Comparison of ENCODE assay signal across 8 cellular contexts in the genomic region with DNA sequence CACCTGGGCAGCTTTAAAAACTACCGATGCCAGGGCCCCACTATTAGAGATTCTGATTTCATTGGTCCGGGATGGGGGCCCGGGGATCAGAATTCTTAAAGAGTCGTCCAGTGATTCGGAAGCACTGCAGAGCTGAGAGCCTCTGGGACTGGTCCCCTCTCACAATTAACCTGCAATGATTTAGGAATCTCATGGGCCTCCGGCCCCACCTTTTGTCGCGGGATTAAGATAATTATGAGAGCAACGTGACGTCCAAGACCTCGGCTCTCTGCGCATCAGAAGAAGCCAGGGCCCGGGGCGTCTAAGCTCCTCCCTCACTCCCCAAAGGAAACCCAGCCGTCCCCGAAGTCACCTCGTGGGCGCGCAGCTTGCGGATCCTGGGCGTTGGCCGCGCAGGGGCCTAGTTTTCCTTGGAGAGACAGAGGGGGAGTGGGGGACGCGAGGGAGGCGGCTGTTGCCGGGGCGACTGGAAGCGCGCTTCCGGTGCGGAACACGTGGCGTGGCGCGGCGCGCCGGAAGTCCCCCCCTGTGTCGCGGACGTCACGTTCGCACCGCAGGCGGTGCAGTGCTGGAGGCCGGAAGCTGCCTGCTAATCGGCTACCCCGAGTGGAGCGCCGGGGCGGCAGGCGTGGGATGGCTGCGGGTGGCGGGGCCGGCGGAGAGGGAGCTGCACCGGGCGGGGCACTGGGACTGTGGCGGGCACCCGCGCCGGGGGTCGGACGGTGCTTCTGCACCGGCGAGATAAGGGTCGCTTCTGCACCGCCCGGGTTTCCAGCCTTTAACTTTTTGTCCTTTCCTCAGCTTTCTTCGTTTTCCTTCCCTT. TPM values are rescaled to one million over a fixed set of nuclear protein-coding genes. Genes with fewer than 3 reads are reported as not detected.
A peak's percentile ranks its signal among the peaks of the same experiment; 100 is the strongest.
DNase-seq lines count a peak whose midpoint lies in the region; TF ChIP-seq lines count a peak whose summit lies in the region.

A gene with protein sequence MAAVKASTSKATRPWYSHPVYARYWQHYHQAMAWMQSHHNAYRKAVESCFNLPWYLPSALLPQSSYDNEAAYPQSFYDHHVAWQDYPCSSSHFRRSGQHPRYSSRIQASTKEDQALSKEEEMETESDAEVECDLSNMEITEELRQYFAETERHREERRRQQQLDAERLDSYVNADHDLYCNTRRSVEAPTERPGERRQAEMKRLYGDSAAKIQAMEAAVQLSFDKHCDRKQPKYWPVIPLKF (minus strand): TSS at position 468 of the 823 bp plus-strand sequence. CDS start 8,414 bp downstream, outside the sequence.

- H3K4me3 Mint-ChIP-seq in neural crest cell: peak within 1 kb of the TSS; percentile 89

- peaks cover 43% of the 10 kb centered on the region for H3K4me1 Mint-ChIP-seq in neural crest cell

- H3K4me1 ChIP-seq in stomach smooth muscle (ENCODE audit: control insufficient read depth, insufficient read depth, low read length): no peaks in the 10 kb centered on the region

- no peaks in the 10 kb centered on the region for H3K27me3 Mint-ChIP-seq in neural crest cell (ENCODE audit: low read depth)

- H3K36me3 Mint-ChIP-seq in neural crest cell (ENCODE audit: low read depth): no peaks in the 10 kb centered on the region

- DNase-seq in EH (ENCODE audit: low read depth): peak; percentile 90
- peak; percentile 91 for DNase-seq in GOT3 (lab: John Stamatoyannopoulos, UW)
- peak; percentile 81 for DNase-seq in LoVo (ENCODE audit: low spot score)
- DNase-seq in SHP77 (lab: John Stamatoyannopoulos, UW): peak; percentile 76 to 80
- peak; percentile 93 for DNase-seq in activated gamma-delta T cell (lab: John Stamatoyannopoulos, UW)
- DNase-seq in foreskin fibroblast: peak; percentile 94 to 96
- peak; percentile 66 for DNase-seq in neural crest cell (ENCODE audit: low read depth, low spot score)

- H3K27ac ChIP-seq in stomach smooth muscle (ENCODE audit: low read length): peak within 1 kb of the TSS; percentile 67

- TF ChIP-seq CTCF in foreskin fibroblast (IDR thresholded peaks at IDR 0.05; ENCODE audit: low read depth, low read length): no peak
- TF ChIP-seq CTCF in neural crest cell (conservative IDR thresholded peaks at IDR 0.05): no peak

- H3K36me3 ChIP-seq in stomach smooth muscle (ENCODE audit: control insufficient read depth in 2 of 2, insufficient read depth in 2 of 2, low read length in 2 of 2): no peaks in the 10 kb centered on the region

- peak within 1 kb of the TSS; percentile 61 to 69 for H3K4me3 ChIP-seq in foreskin fibroblast (ENCODE audit: low read depth in 1 of 2, low read length in 2 of 2)
- H3K4me3 ChIP-seq in stomach smooth muscle (ENCODE audit: low read length in 2 of 2): peak within 1 kb of the TSS; percentile 84 to 86

- H3K9ac ChIP-seq in stomach smooth muscle (ENCODE audit: low read length in 2 of 2): peak within 1 kb of the TSS; percentile 79 to 84

- peaks cover 0 to 8% of the 10 kb centered on the region in 2 donors for H3K27me3 ChIP-seq in stomach smooth muscle (ENCODE audit: control insufficient read depth in 1 of 2, insufficient read depth in 2 of 2, low read length in 2 of 2)

- peaks cover 2% of the 10 kb centered on the region for H3K9me3 Mint-ChIP-seq in neural crest cell

- H3K27ac Mint-ChIP-seq in neural crest cell (ENCODE audit: unreplicated experiment): peak within 1 kb of the TSS; percentile 98

- H3K9me3 ChIP-seq in stomach smooth muscle (ENCODE audit: control insufficient read depth in 2 of 2, low read length in 2 of 2): no peaks in the 10 kb centered on the region

RNA-seq across cellular contexts. Expression of the gene that starts here (rescaled TPM):
- 12.8 and 14.4 TPM in 2 replicates for total RNA-seq in neural crest cell

Comparison
In these comparisons a context has a peak if more than half of its experiments do, and no peak if none do; other contexts are left out.
1. Peak in every context shown above with its lines: DNase-seq, H3K4me3 ChIP-seq and H3K27ac ChIP-seq.